In genomic region chr5:125412051-125412560, GRCh38 we compare ENCODE assay signal across 8 cellular contexts.
DNase-seq lines count a peak whose midpoint lies in the region; ATAC-seq and TF ChIP-seq lines count a peak whose summit lies in the region.

No MANE protein-coding gene starts in this region.

- H3K4me1 ChIP-seq in lower lobe of right lung, result peaks cover 37% of the 10 kb centered on the region
- H3K4me1 ChIP-seq in aorta (ENCODE audit: control insufficient read depth in 1 of 2, insufficient read depth in 2 of 2, low read length in 2 of 2), result peaks cover 3 to 17% of the 10 kb centered on the region in 2 donors

- no peaks in the 10 kb centered on the region for H3K27me3 Mint-ChIP-seq in activated naive CD4-positive, alpha-beta T cell treated with anti-CD3 and anti-CD28 coated beads for 36 hours (ENCODE audit: low read depth)

- no peak overlapping the region for H3K27ac Mint-ChIP-seq in activated naive CD4-positive, alpha-beta T cell treated with anti-CD3 and anti-CD28 coated beads for 36 hours

- peak overlapping the region; percentile 63 for H3K27ac ChIP-seq in lower lobe of right lung
- H3K27ac ChIP-seq in aorta (ENCODE audit: low read depth in 1 of 2, low read length in 2 of 2), result peak overlapping the region in 1 of 2 donors; percentile 78

- WGBS in aorta, 2 donors, result 16 to 17% methylated on average over 11 of the region's 11 CpGs

- H3K36me3 ChIP-seq in lower lobe of right lung, result no peaks in the 10 kb centered on the region
- no peaks in the 10 kb centered on the region for H3K36me3 ChIP-seq in aorta (ENCODE audit: control insufficient read depth in 1 of 2, insufficient read depth in 2 of 2, low read length in 1 of 2)

- no peak overlapping the region for H3K4me3 ChIP-seq in cardiac fibroblast (replicated peaks in 1 of 2; ENCODE audit: low read depth in 2 of 2, low read length in 2 of 2)
- H3K4me3 ChIP-seq in lower lobe of right lung, result peak overlapping the region; percentile 12
- peak overlapping the region; percentile 2 to 35 for H3K4me3 ChIP-seq in aorta (ENCODE audit: low read length in 2 of 2)

- H3K4me3 Mint-ChIP-seq in activated naive CD4-positive, alpha-beta T cell treated with anti-CD3 and anti-CD28 coated beads for 36 hours, result no peak overlapping the region

- ATAC-seq in GM21423 (IDR thresholded peaks at IDR 0.05; ENCODE audit: unreplicated experiment), result peak; percentile 57
- ATAC-seq in HG03575 (IDR thresholded peaks at IDR 0.05; ENCODE audit: extremely low read depth, insufficient number of reproducible peaks, low FRiP score, unreplicated experiment), result peak; percentile 37
- ATAC-seq in lower lobe of right lung, result peak in 1 of 2 donors; percentile 38
- no peak for ATAC-seq in aorta (ENCODE audit: low FRiP score)

- H3K9me3 Mint-ChIP-seq in activated naive CD4-positive, alpha-beta T cell treated with anti-CD3 and anti-CD28 coated beads for 36 hours, result no peaks in the 10 kb centered on the region

- DNase-seq in DMS79 treated with DMSO at 0.1 percent for 48 hours (lab: John Stamatoyannopoulos, UW) (peak; percentile 59), cardiac fibroblast (ENCODE audit: low read depth in 2 of 2) (peak; percentile 40 to 45), lower lobe of right lung (no peak), aorta (no peak), posterior vena cava (ENCODE audit: low spot score) (no peak)
- no peak for DNase-seq in activated naive CD4-positive, alpha-beta T cell treated with anti-CD3 and anti-CD28 coated beads for 36 hours

- H3K27me3 ChIP-seq in lower lobe of right lung (ENCODE audit: low read depth) (no peaks in the 10 kb centered on the region), aorta (ENCODE audit: control insufficient read depth in 1 of 2, insufficient read depth in 2 of 2, low read length in 1 of 2) (no peaks in the 10 kb centered on the region)

- H3K9me3 ChIP-seq in lower lobe of right lung (no peaks in the 10 kb centered on the region), aorta (ENCODE audit: control insufficient read depth, low read length) (no peaks in the 10 kb centered on the region)

- intact Hi-C loops in lower lobe of right lung (cut with DNase I), result no loop called here
- intact Hi-C loops in aorta (cut with DNase I), result loop anchor here (5.0 kb wide), 1 partner anchor 70 kb away; no protein-coding TSS in a partner anchor
- intact Hi-C loops in activated naive CD4-positive, alpha-beta T cell treated with anti-CD3 and anti-CD28 coated beads for 36 hours (cut with micrococcal nuclease), result no loop called here
- intact Hi-C loops in posterior vena cava (cut with DNase I), result no loop called here

- CTCF ChIA-PET in activated naive CD4-positive, alpha-beta T cell treated with anti-CD3 and anti-CD28 coated beads for 36 hours (lab: Charles Lee), result no interaction called here

- no peaks in the 10 kb centered on the region for H3K4me1 Mint-ChIP-seq in activated naive CD4-positive, alpha-beta T cell treated with anti-CD3 and anti-CD28 coated beads for 36 hours (ENCODE audit: low read depth)

- TF ChIP-seq CTCF in cardiac fibroblast (IDR thresholded peaks at IDR 0.05; ENCODE audit: low read depth, low read length) (peak; percentile 12), lower lobe of right lung (IDR thresholded peaks at IDR 0.05) (no peak)

- H3K36me3 Mint-ChIP-seq in activated naive CD4-positive, alpha-beta T cell treated with anti-CD3 and anti-CD28 coated beads for 36 hours (ENCODE audit: low read depth), result no peaks in the 10 kb centered on the region

Comparison
In these comparisons a context has a peak if more than half of its experiments do, and no peak if none do; other contexts are left out.
1. DNase-seq: peak in DMS79 treated with DMSO at 0.1 percent for 48 hours (single experiment) and cardiac fibroblast (2 of 2); none in lower lobe of right lung (single experiment), aorta (0 of 2), activated naive CD4-positive, alpha-beta T cell treated with anti-CD3 and anti-CD28 coated beads for 36 hours (single experiment) and posterior vena cava (single experiment).
2. H3K4me3 ChIP-seq: peak in lower lobe of right lung (single experiment) and aorta (2 of 2); none in cardiac fibroblast (0 of 2).
3. intact Hi-C loops: an anchor here in aorta (5.0 kb wide); none called in lower lobe of right lung, activated naive CD4-positive, alpha-beta T cell treated with anti-CD3 and anti-CD28 coated beads for 36 hours and posterior vena cava.